Comparison of ENCODE assay signal across 18 cellular contexts in genomic region chr3:54424283-54424682, GRCh38.
"Had no signal": no experiment of that assay in that cellular context is flagged by ENCODE, and none has a peak within 500 bp of the region (broad histone marks: within the 10 kb centered on the region; RNA-seq: fewer than 3 reads in every experiment).

No MANE protein-coding gene starts in this region.

- H3K4me1 ChIP-seq: foreskin keratinocyte had no signal

- DNase-seq: activated B cell treated with CpG ODN at 0.5 μM for 24 hours; activated CD4-positive, alpha-beta T cell treated with anti-CD3 and anti-CD28 coated beads, Interleukin-2, amount 10 ng/mL, durations not matched to agents 7 days and 5 days; activated CD8-positive, alpha-beta memory T cell treated with anti-CD3 and anti-CD28 coated beads for 24 hours; activated naive CD4-positive, alpha-beta T cell; aorta; cerebellar nuclear complex; effector CD8-positive, alpha-beta T cell; foreskin keratinocyte; kidney glomerular epithelial cell; left ventricle myocardium superior; mucosa of descending colon; naive thymus-derived CD4-positive, alpha-beta T cell; retina; stimulated activated CD4-positive, alpha-beta T cell treated with anti-CD3 and anti-CD28 coated beads, Interleukin-12 subunit alpha, Interleukin-12 subunit beta, amount 100 ng/mL, for 4 hours; stimulated activated CD4-positive, alpha-beta T cell treated with anti-CD3 and anti-CD28 coated beads, Interleukin-2, amount 100 ng/mL, for 24 hours; stomach had no signal

- H3K36me3 ChIP-seq: neutrophil, stomach, thoracic aorta had no signal

- H3K27ac ChIP-seq: foreskin keratinocyte, neutrophil, stomach, thoracic aorta had no signal

- ATAC-seq: foreskin keratinocyte; left ventricle myocardium superior; mucosa of descending colon; naive thymus-derived CD4-positive, alpha-beta T cell had no signal

- H3K4me3 ChIP-seq: mucosa of descending colon, stomach, thoracic aorta had no signal

- H3K9me3 ChIP-seq: mucosa of descending colon, neutrophil, stomach, thoracic aorta had no signal

- H3K27me3 ChIP-seq: foreskin keratinocyte, stomach had no signal
